Comparison of ENCODE assay signal across 15 cellular contexts in the genomic region with DNA sequence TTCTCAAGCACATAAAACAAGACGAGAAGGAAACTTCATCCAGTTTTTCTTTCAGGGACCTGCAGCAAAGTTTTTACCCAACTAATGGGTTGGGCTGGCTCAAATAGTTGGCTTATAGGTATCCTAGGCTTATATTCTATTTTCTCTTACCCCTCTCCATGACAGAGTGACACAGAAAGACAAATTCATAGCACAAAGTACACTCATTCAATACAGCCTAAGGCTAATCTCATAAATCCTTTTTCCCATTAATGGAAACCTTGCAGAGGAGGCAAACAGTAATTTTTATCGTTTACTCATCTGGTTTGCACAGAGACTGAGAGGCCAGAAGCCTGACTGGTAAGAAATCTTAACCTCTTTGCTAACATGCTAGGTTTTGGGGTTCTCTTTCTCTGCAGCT.
DNase-seq lines count a peak whose midpoint lies in the region; ATAC-seq and TF ChIP-seq lines count a peak whose summit lies in the region.
"Had no signal": no experiment of that assay in that cellular context is flagged by ENCODE, and none has a peak within 500 bp of the region (broad histone marks: within the 10 kb centered on the region; RNA-seq: fewer than 3 reads in every experiment).

No MANE protein-coding gene starts in this region.

- peak overlapping the region; percentile 57; the same call in 1 of the 2 replicates for H2AFZ ChIP-seq in OCI-LY3 (ENCODE audit: low read depth, low read length)

- no peak for TF ChIP-seq CTCF in OCI-LY3 (IDR thresholded peaks at IDR 0.05; ENCODE audit: low read depth, low read length)
- no peak for TF ChIP-seq CTCF in GM13977 (IDR thresholded peaks at IDR 0.05; ENCODE audit: extremely low read depth, insufficient read depth, missing control alignments)
- TF ChIP-seq CTCF in omental fat pad (IDR thresholded peaks at IDR 0.05), result no peak

- H2BK15ac ChIP-seq in mesendoderm (replicated peaks; ENCODE audit: low read depth), result no peak overlapping the region

- DNase-seq in NCI-H748 (lab: John Stamatoyannopoulos, UW; ENCODE audit: unreplicated experiment), result peak; percentile 13
- DNase-seq in NCI-H748 treated with DMSO at 0.1 percent for 48 hours (lab: John Stamatoyannopoulos, UW), result no peak
- DNase-seq in mesendoderm, result no peak
- DNase-seq in GM13977 (ENCODE audit: low spot score), result no peak
- no peak for DNase-seq in NCI-H187 treated with DMSO at 0.1 percent for 48 hours (lab: John Stamatoyannopoulos, UW)
- DNase-seq in omental fat pad (ENCODE audit: low spot score), result no peak
- DNase-seq: AML-193; Caco-2; CD4-positive, alpha-beta T cell; H9 had no signal

- ATAC-seq in omental fat pad (ENCODE audit: low FRiP score), result no peak
- ATAC-seq: A549, GM12878 had no signal

- no peak overlapping the region for H3K4me3 ChIP-seq in OCI-LY3 (ENCODE audit: low read length)
- no peak overlapping the region for H3K4me3 ChIP-seq in mesendoderm (ENCODE audit: low read length)
- H3K4me3 ChIP-seq: A549, GM12878 had no signal

- WGBS in mesendoderm (ENCODE audit: extremely low coverage, insufficient coverage, low lambda C conversion rate), result no CpG with 5 or more reads among the region's 2 CpGs

- no peak overlapping the region for H3K18ac ChIP-seq in mesendoderm (ENCODE audit: low read length)

- H3K9me3 ChIP-seq in OCI-LY3 (ENCODE audit: insufficient read depth, low read length), result no peaks in the 10 kb centered on the region
- H3K9me3 ChIP-seq: A549, Caco-2 had no signal

- in situ Hi-C loops in GM13977 (cut with MboI; ENCODE audit: low pct_unique_long_range_greater_than_20kb, low sequenced_read_pairs, unreplicated experiment), result no loop called here

- no peak overlapping the region for H3K27ac ChIP-seq in OCI-LY3 (ENCODE audit: low read length)
- H3K27ac ChIP-seq in mesendoderm (ENCODE audit: low read depth, low read length), result no peak overlapping the region
- H3K27ac ChIP-seq: 22Rv1, A549, C4-2B had no signal

- H3K56ac ChIP-seq in mesendoderm (ENCODE audit: low read length), result no peak overlapping the region

- H3K36me3 ChIP-seq in OCI-LY3 (replicated peaks; ENCODE audit: low read depth, low read length) (no peaks in the 10 kb centered on the region), mesendoderm (ENCODE audit: control insufficient read depth, insufficient read depth, low read length) (no peaks in the 10 kb centered on the region)

- H3K4me2 ChIP-seq in OCI-LY3 (ENCODE audit: low read length) (no peak overlapping the region), mesendoderm (ENCODE audit: low read length) (no peak overlapping the region)
- H3K4me2 ChIP-seq: A549 had no signal

- H3K27me3 ChIP-seq in OCI-LY3 (ENCODE audit: low read depth, low read length), result no peaks in the 10 kb centered on the region
- no peaks in the 10 kb centered on the region for H3K27me3 ChIP-seq in mesendoderm (ENCODE audit: insufficient read depth, low read length, poor library complexity)

- H4K8ac ChIP-seq in mesendoderm (ENCODE audit: low read depth, low read length), result peak overlapping the region; percentile 56

- H3K4me1 ChIP-seq in OCI-LY3 (ENCODE audit: low read length) (no peaks in the 10 kb centered on the region), mesendoderm (ENCODE audit: control insufficient read depth, low read depth, low read length) (no peaks in the 10 kb centered on the region)
- H3K4me1 ChIP-seq: A549, Caco-2 had no signal

- H4K5ac ChIP-seq in mesendoderm (ENCODE audit: low read length), result no peak overlapping the region

- H3K4ac ChIP-seq in mesendoderm (ENCODE audit: low read depth, low read length), result no peak overlapping the region

- no peaks in the 10 kb centered on the region for H3K79me1 ChIP-seq in mesendoderm (ENCODE audit: low read length)

- H2BK5ac ChIP-seq in mesendoderm (ENCODE audit: low read length), result no peak overlapping the region

- H3K9ac ChIP-seq in OCI-LY3 (ENCODE audit: low read length) (no peak overlapping the region), mesendoderm (ENCODE audit: low read length) (no peak overlapping the region)

- no peaks in the 10 kb centered on the region for H4K20me1 ChIP-seq in OCI-LY3 (ENCODE audit: insufficient read depth, low read length)

- H3K79me2 ChIP-seq in OCI-LY3 (ENCODE audit: low read length), result no peaks in the 10 kb centered on the region
- H3K79me2 ChIP-seq in mesendoderm (ENCODE audit: control insufficient read depth, insufficient read depth, low read length), result no peaks in the 10 kb centered on the region

- H3K23ac ChIP-seq in mesendoderm (ENCODE audit: low read length), result no peak overlapping the region

- H2AK5ac ChIP-seq in mesendoderm (ENCODE audit: low read length), result no peak overlapping the region

- H2BK120ac ChIP-seq in mesendoderm (ENCODE audit: low read depth, low read length), result no peak overlapping the region
